14 cellular contexts compared by ENCODE assay signal in genomic region chr19:29623726-29624488, GRCh38. TPM values are rescaled to one million over a fixed set of nuclear protein-coding genes. Genes with fewer than 3 reads are reported as not detected.
A peak's percentile ranks its signal among the peaks of the same experiment; 100 is the strongest.
DNase-seq lines count a peak whose midpoint lies in the region; ATAC-seq, FAIRE-seq and TF ChIP-seq lines count a peak whose summit lies in the region.
"Had no signal": no experiment of that assay in that cellular context is flagged by ENCODE, and none has a peak within 500 bp of the region (broad histone marks: within the 10 kb centered on the region; RNA-seq: fewer than 3 reads in every experiment).

No MANE protein-coding gene starts in this region.

- peaks cover 0 to 2% (median 0%) of the 10 kb centered on the region in 45 donors for H3K27me3 ChIP-seq in dorsolateral prefrontal cortex

- H3K4me3 ChIP-seq in dorsolateral prefrontal cortex = no peak overlapping the region

- DNase-seq in activated CD4-positive, alpha-beta T cell treated with anti-CD3 and anti-CD28 coated beads for 48 hours = peak; percentile 82
- DNase-seq in activated CD4-positive, alpha-beta T cell treated with anti-CD3 and anti-CD28 coated beads for 4 hours = no peak
- peak; percentile 25 for DNase-seq in activated CD8-positive, alpha-beta memory T cell treated with anti-CD3 and anti-CD28 coated beads, Interleukin-2, amount 50 U/mL, for 4 hours
- DNase-seq in left colon (no peak), D721Med (ENCODE audit: insufficient read length, low spot score) (no peak), dorsolateral prefrontal cortex (no peak)
- DNase-seq in stimulated activated naive CD8-positive, alpha-beta T cell treated with anti-CD3 and anti-CD28 coated beads, Interleukin-15, Interleukin-2, amounts not matched to agents 100 U/mL and 50 U/mL, for 24 hours = peak; percentile 80
- DNase-seq: hypothalamus, MM.1S, NCI-H524 had no signal

- H3K27ac ChIP-seq in dorsolateral prefrontal cortex = no peak overlapping the region

- ATAC-seq in left colon = peak; percentile 19
- ATAC-seq in stimulated activated naive CD8-positive, alpha-beta T cell treated with anti-CD3 and anti-CD28 coated beads, Interleukin-15, Interleukin-2, amounts not matched to agents 100 U/mL and 50 U/mL, for 24 hours = peak; percentile 89
- no peak for ATAC-seq in HG02885 (IDR thresholded peaks at IDR 0.05; ENCODE audit: poor library complexity, unreplicated experiment)

- TF ChIP-seq CTCF in D721Med (IDR thresholded peaks at IDR 0.05; ENCODE audit: insufficient read depth, missing control alignments) (no peak), dorsolateral prefrontal cortex (IDR thresholded peaks at IDR 0.05 in 54 of 56, conservative IDR thresholded peaks at IDR 0.05 in 2 of 56; ENCODE audit: low read depth in 1 of 56, partially characterized antibody in 56 of 56) (no peak)

- no peak for FAIRE-seq in D721Med (lab: Jason Lieb, UNC)
- FAIRE-seq: endometrium, H54 had no signal

- intact Hi-C loops in left colon (cut with DNase I, micrococcal nuclease) (no loop called here), dorsolateral prefrontal cortex (cut with DNase I) (no loop called here)

RNA-seq across cellular contexts. Expression of gene POP4, which starts 17.8 kb away (rescaled TPM):
- total RNA-seq in left colon (10 to 100 TPM; 57.5 to 61.8 TPM), dorsolateral prefrontal cortex (10 to 100 TPM; 31.6 to 72.5 (median 52.7) TPM)

RNA-seq across cellular contexts. Expression of gene PLEKHF1, which starts 41.4 kb away (rescaled TPM):
- total RNA-seq in left colon (1 to 10 TPM; 2.8 to 3.7 TPM), dorsolateral prefrontal cortex (10 to 100 TPM in 32 of 120 experiments, 1 to 10 TPM in 88; 3.7 to 27.9 (median 8.5) TPM)
- total RNA-seq: A673 had no signal

Comparison
In these comparisons a context has a peak if more than half of its experiments do, and no peak if none do; other contexts are left out.
1. DNase-seq: peak in activated CD4-positive, alpha-beta T cell treated with anti-CD3 and anti-CD28 coated beads for 48 hours (single experiment), activated CD8-positive, alpha-beta memory T cell treated with anti-CD3 and anti-CD28 coated beads, Interleukin-2, amount 50 U/mL, for 4 hours (single experiment) and stimulated activated naive CD8-positive, alpha-beta T cell treated with anti-CD3 and anti-CD28 coated beads, Interleukin-15, Interleukin-2, amounts not matched to agents 100 U/mL and 50 U/mL, for 24 hours (single experiment); none in activated CD4-positive, alpha-beta T cell treated with anti-CD3 and anti-CD28 coated beads for 4 hours (0 of 2), left colon (0 of 2), D721Med (single experiment) and dorsolateral prefrontal cortex (0 of 10).